Comparison of ENCODE assay signal across 1 cellular context in genomic region chr4:22492987-22493386, GRCh38.
TF ChIP-seq lines count a peak whose summit lies in the region.

No MANE protein-coding gene starts in this region.

TF ChIP-seq in HepG2, 621 proteins besides CTCF, POLR2A, EP300 and RAD21 (continued from another document):
- TF ChIP-seq ZBTB7B (CRISPR knock-in tag; IDR thresholded peaks at IDR 0.05) (no peak), ZNF577 (CRISPR knock-in tag; IDR thresholded peaks at IDR 0.05; ENCODE audit: borderline replicate concordance, low read depth) (no peak)
